In genomic region chr2:201071305-201072200, GRCh38 we compare ENCODE assay signal across 1 cellular context.
TF ChIP-seq lines count a peak whose summit lies in the region.

HYCC2 (minus strand) TSS chr2:201071671; CDS start chr2:201024009, 47,662 bp downstream.
NDUFB3 (plus strand) TSS chr2:201072001; CDS start chr2:201078883, 6,882 bp downstream.

TF ChIP-seq in K562, 482 proteins besides CTCF, POLR2A, EP300 and RAD21 (continued from another document and continues in another):
- TF ChIP-seq, protein P1, sequence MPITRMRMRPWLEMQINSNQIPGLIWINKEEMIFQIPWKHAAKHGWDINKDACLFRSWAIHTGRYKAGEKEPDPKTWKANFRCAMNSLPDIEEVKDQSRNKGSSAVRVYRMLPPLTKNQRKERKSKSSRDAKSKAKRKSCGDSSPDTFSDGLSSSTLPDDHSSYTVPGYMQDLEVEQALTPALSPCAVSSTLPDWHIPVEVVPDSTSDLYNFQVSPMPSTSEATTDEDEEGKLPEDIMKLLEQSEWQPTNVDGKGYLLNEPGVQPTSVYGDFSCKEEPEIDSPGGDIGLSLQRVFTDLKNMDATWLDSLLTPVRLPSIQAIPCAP (CRISPR knock-in tag; IDR thresholded peaks at IDR 0.05; ENCODE audit: borderline replicate concordance), result no peak
- TF ChIP-seq MYC (IDR thresholded peaks at IDR 0.05; ENCODE audit: low read depth, low read length), result no peak
- TF ChIP-seq MYC (CRISPR knock-in tag; IDR thresholded peaks at IDR 0.05; ENCODE audit: borderline replicate concordance, low read depth), result 0 out of 2 replicates have a peak, but pooled peaks have one; percentile 27
- peak; percentile 45; the same call in 1 of the 2 replicates for TF ChIP-seq KLF13 (tag; IDR thresholded peaks at IDR 0.05; ENCODE audit: borderline replicate concordance, low read depth)
- TF ChIP-seq PTRF (tag; IDR thresholded peaks at IDR 0.05), result no peak
- TF ChIP-seq E4F1 (CRISPR knock-in tag; IDR thresholded peaks at IDR 0.05; ENCODE audit: borderline replicate concordance), result no peak; the same call in 1 of the 2 replicates
- no peak for TF ChIP-seq CBX5 (IDR thresholded peaks at IDR 0.05; ENCODE audit: borderline replicate concordance, low read depth)
- TF ChIP-seq CBFA2T2 (conservative IDR thresholded peaks at IDR 0.05), result no peak
- peak; percentile 37; the same call in 1 of the 2 replicates for TF ChIP-seq PHB2 (IDR thresholded peaks at IDR 0.05; ENCODE audit: low read depth)
- TF ChIP-seq POLR2B (IDR thresholded peaks at IDR 0.05; ENCODE audit: low read depth, partially characterized antibody), result peak; percentile 85
- TF ChIP-seq CHCHD3 (CRISPR knock-in tag; IDR thresholded peaks at IDR 0.05), result no peak
- TF ChIP-seq ZNF764 (CRISPR knock-in tag; IDR thresholded peaks at IDR 0.05; ENCODE audit: low read depth), result no peak; the same call in 1 of the 2 replicates
- TF ChIP-seq MYNN (IDR thresholded peaks at IDR 0.05), result no peak
- no peak for TF ChIP-seq MYNN (CRISPR knock-in tag; IDR thresholded peaks at IDR 0.05)
- TF ChIP-seq ZC3H11A (IDR thresholded peaks at IDR 0.05; ENCODE audit: low read depth, low read length), result peak; percentile 57; the same call in 1 of the 2 replicates
- TF ChIP-seq ZNF592 (IDR thresholded peaks at IDR 0.05), result no peak
- peak; percentile 21; the same call in 1 of the 2 replicates for TF ChIP-seq TAL1 (IDR thresholded peaks at IDR 0.05)
- TF ChIP-seq BRF1 (IDR thresholded peaks at IDR 0.05; ENCODE audit: borderline replicate concordance, extremely low read depth, insufficient read length), result no peak
- TF ChIP-seq FOS (IDR thresholded peaks at IDR 0.05; ENCODE audit: extremely low read depth, insufficient read length), result peak; percentile 81
- TF ChIP-seq RUNX1 (IDR thresholded peaks at IDR 0.05; ENCODE audit: low read depth), result no peak
- no peak; a peak in 1 of 4 replicates for TF ChIP-seq NRF1 (conservative IDR thresholded peaks at IDR 0.05 in 1 of 2, IDR thresholded peaks at IDR 0.05 in 1 of 2)
- TF ChIP-seq, protein P2, sequence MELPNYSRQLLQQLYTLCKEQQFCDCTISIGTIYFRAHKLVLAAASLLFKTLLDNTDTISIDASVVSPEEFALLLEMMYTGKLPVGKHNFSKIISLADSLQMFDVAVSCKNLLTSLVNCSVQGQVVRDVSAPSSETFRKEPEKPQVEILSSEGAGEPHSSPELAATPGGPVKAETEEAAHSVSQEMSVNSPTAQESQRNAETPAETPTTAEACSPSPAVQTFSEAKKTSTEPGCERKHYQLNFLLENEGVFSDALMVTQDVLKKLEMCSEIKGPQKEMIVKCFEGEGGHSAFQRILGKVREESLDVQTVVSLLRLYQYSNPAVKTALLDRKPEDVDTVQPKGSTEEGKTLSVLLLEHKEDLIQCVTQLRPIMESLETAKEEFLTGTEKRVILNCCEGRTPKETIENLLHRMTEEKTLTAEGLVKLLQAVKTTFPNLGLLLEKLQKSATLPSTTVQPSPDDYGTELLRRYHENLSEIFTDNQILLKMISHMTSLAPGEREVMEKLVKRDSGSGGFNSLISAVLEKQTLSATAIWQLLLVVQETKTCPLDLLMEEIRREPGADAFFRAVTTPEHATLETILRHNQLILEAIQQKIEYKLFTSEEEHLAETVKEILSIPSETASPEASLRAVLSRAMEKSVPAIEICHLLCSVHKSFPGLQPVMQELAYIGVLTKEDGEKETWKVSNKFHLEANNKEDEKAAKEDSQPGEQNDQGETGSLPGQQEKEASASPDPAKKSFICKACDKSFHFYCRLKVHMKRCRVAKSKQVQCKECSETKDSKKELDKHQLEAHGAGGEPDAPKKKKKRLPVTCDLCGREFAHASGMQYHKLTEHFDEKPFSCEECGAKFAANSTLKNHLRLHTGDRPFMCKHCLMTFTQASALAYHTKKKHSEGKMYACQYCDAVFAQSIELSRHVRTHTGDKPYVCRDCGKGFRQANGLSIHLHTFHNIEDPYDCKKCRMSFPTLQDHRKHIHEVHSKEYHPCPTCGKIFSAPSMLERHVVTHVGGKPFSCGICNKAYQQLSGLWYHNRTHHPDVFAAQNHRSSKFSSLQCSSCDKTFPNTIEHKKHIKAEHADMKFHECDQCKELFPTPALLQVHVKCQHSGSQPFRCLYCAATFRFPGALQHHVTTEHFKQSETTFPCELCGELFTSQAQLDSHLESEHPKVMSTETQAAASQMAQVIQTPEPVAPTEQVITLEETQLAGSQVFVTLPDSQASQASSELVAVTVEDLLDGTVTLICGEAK (IDR thresholded peaks at IDR 0.05), result peak; percentile 99
- TF ChIP-seq, protein P2 (CRISPR knock-in tag; IDR thresholded peaks at IDR 0.05), result no peak
- no peak for TF ChIP-seq ATF4 (CRISPR knock-in tag; IDR thresholded peaks at IDR 0.05)
- no peak for TF ChIP-seq SAFB (IDR thresholded peaks at IDR 0.05; ENCODE audit: borderline replicate concordance, low read depth, low read length)
- TF ChIP-seq POLR3G (IDR thresholded peaks at IDR 0.05; ENCODE audit: extremely low read depth, insufficient read length, insufficient replicate concordance), result no peak
- no peak for TF ChIP-seq SNRNP70 (optimal IDR thresholded peaks at IDR 0.05; ENCODE audit: low read depth, low read length)
- peak; percentile 87 for TF ChIP-seq HLTF (IDR thresholded peaks at IDR 0.05)
- no peak for TF ChIP-seq ZNF644 (tag; IDR thresholded peaks at IDR 0.05; ENCODE audit: low read depth)
- TF ChIP-seq ZNF23 (CRISPR knock-in tag; IDR thresholded peaks at IDR 0.05), result no peak
- TF ChIP-seq HNRNPK (IDR thresholded peaks at IDR 0.05; ENCODE audit: low read depth, low read length, poor library complexity, severe bottlenecking), result no peak
- no peak for TF ChIP-seq NFIX (CRISPR knock-in tag; IDR thresholded peaks at IDR 0.05; ENCODE audit: low read depth)
- no peak for TF ChIP-seq KDM4B (IDR thresholded peaks at IDR 0.05; ENCODE audit: borderline replicate concordance in 2 of 2, low read depth in 1 of 2)
- TF ChIP-seq MAFF (IDR thresholded peaks at IDR 0.05; ENCODE audit: low read length), result no peak
- no peak for TF ChIP-seq TFE3 (CRISPR knock-in tag; IDR thresholded peaks at IDR 0.05)
- TF ChIP-seq CBX3 (IDR thresholded peaks at IDR 0.05; ENCODE audit: borderline replicate concordance in 1 of 2, low read length in 2 of 2), result peak in 1 of 2 experiments; percentile 93; a peak in 2 of 3 replicates
- no peak for TF ChIP-seq PRPF4 (IDR thresholded peaks at IDR 0.05; ENCODE audit: insufficient read depth, low read depth, low read length, poor library complexity, severe bottlenecking)
- TF ChIP-seq TRIM24 (IDR thresholded peaks at IDR 0.05), result peak in 1 of 2 experiments; percentile 100; a peak in 3 of 4 replicates
- TF ChIP-seq NFE2L1 (tag; IDR thresholded peaks at IDR 0.05; ENCODE audit: borderline replicate concordance, low read depth), result no peak
- no peak for TF ChIP-seq SMAD2 (IDR thresholded peaks at IDR 0.05; ENCODE audit: low read depth, low read length)
- TF ChIP-seq STAT6 (CRISPR knock-in tag; IDR thresholded peaks at IDR 0.05), result no peak
